In the genomic region with DNA sequence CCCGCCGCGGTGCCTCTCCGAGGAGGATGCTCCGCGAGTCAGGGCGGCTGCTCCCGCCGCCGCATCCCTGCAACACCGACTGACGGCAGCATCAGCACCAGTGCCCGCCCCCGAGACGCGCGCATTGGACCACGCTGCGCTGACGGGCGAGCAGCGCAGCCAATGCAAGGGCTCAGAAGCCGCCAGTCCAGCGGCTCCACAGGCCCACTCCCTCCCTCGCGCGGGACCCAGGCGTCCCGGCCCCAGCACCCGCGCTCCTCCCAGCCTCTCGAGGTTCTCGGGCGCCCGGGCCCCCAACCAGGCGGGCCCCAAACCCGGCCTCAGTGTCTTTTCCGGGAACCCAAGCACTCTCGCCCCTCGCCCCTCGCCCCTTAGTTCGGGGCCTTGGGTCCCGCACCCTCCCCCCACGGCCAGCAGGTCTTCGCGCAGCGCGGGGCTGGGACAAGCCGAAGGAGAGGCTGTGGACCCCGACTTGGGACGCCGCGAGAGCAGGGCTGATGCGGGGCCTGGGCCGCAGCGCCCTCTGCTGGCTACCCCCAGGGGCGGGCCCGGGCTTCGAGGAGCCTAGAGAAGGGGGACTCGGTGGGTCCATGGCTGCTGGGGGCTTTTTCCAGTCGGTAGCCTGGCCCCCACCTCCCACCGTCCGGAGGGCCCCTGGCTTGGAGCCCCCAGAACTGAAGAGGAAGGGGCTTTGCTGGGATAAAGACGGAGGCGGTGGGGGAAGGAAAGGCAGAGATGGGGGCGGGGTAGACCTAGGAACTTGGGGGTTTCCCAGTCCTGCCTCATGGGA, we compare ENCODE assay signal across 8 cellular contexts.
DNase-seq lines count a peak whose midpoint lies in the region; ATAC-seq lines count a peak whose summit lies in the region.

A gene (minus strand): TSS at position 81 of the 790 bp plus-strand sequence. CDS start 9,498 bp downstream, outside the sequence.

- ATAC-seq in HG03066 (IDR thresholded peaks at IDR 0.05; ENCODE audit: low read depth, unreplicated experiment) = peak; percentile 85

- DNase-seq in NCI-H187 (lab: John Stamatoyannopoulos, UW) (peak; percentile 36 to 77), NCI-H187 treated with DMSO at 0.1 percent for 48 hours (lab: John Stamatoyannopoulos, UW) (no peak), NCI-H2196 treated with DMSO at 0.1 percent for 48 hours (lab: John Stamatoyannopoulos, UW; ENCODE audit: unreplicated experiment) (peak; percentile 80), cerebellar nuclear complex (lab: John Stamatoyannopoulos, UW) (peak; percentile 72 to 88), kidney tubule cell (ENCODE audit: low spot score) (peak; percentile 80)
- DNase-seq in activated CD4-positive, CD25-positive, alpha-beta regulatory T cell treated with anti-CD3 and anti-CD28 coated beads, Interleukin-2, amount 50 U/mL, for 72 hours = peak; percentile 87
- peak; percentile 72 to 84 (median 76) for DNase-seq in stimulated activated CD4-positive, alpha-beta T cell treated with anti-CD3 and anti-CD28 coated beads, Interleukin-1b, Interleukin-23, amount 100 ng/mL, for 24 hours (ENCODE audit: low read depth in 4 of 4, low spot score in 1 of 4)
